Comparison of ENCODE assay signal across 28 cellular contexts in genomic region chr3:140268103-140268502, GRCh38.
"Had no signal": no experiment of that assay in that cellular context is flagged by ENCODE, and none has a peak within 500 bp of the region (broad histone marks: within the 10 kb centered on the region; RNA-seq: fewer than 3 reads in every experiment).

No MANE protein-coding gene starts in this region.

- H3K9me3 Mint-ChIP-seq: stimulated activated memory B cell treated with anti-CD40 and anti-IgM and Interleukin-4, amounts not matched to agents 10 μg/mL and 1 μg/mL and 100 μg/mL, for 72 hours; stimulated activated naive B cell treated with anti-CD40 and anti-IgM and Interleukin-4, amounts not matched to agents 10 μg/mL and 1 μg/mL and 100 μg/mL, for 72 hours; stimulated activated naive CD8-positive, alpha-beta T cell treated with anti-CD3 and anti-CD28 coated beads, Interleukin-15, amount 100 ng/mL, for 72 hours; stimulated activated naive CD8-positive, alpha-beta T cell treated with anti-CD3 and anti-CD28 coated beads, Interleukin-15, Interleukin-2, amounts not matched to agents 100 ng/mL and 50 ng/mL, for 24 hours; type B pancreatic cell had no signal

- H3K4me1 ChIP-seq: stomach, suprapubic skin, testis, thyroid gland, tibial artery, tibial nerve, transverse colon, upper lobe of left lung, upper lobe of right lung, uterus, vagina had no signal

- H3K27ac Mint-ChIP-seq: stimulated activated memory B cell treated with anti-CD40 and anti-IgM and Interleukin-4, amounts not matched to agents 10 μg/mL and 1 μg/mL and 100 μg/mL, for 72 hours; stimulated activated naive B cell treated with anti-CD40 and anti-IgM and Interleukin-4, amounts not matched to agents 10 μg/mL and 1 μg/mL and 100 μg/mL, for 72 hours; stimulated activated naive CD8-positive, alpha-beta T cell treated with anti-CD3 and anti-CD28 coated beads, Interleukin-15, amount 100 ng/mL, for 72 hours; stimulated activated naive CD8-positive, alpha-beta T cell treated with anti-CD3 and anti-CD28 coated beads, Interleukin-15, Interleukin-2, amounts not matched to agents 100 ng/mL and 50 ng/mL, for 24 hours; type B pancreatic cell had no signal

- ATAC-seq: stimulated activated memory B cell treated with anti-CD40 and anti-IgM and Interleukin-4, amounts not matched to agents 10 μg/mL and 1 μg/mL and 100 μg/mL, for 72 hours; stimulated activated naive B cell treated with anti-CD40 and anti-IgM and Interleukin-4, amounts not matched to agents 10 μg/mL and 1 μg/mL and 100 μg/mL, for 72 hours; stimulated activated naive CD8-positive, alpha-beta T cell treated with anti-CD3 and anti-CD28 coated beads, Interleukin-15, amount 100 ng/mL, for 72 hours; stimulated activated naive CD8-positive, alpha-beta T cell treated with anti-CD3 and anti-CD28 coated beads, Interleukin-15, Interleukin-2, amounts not matched to agents 100 U/mL and 50 U/mL, for 24 hours; upper lobe of right lung had no signal

- H3K9me3 ChIP-seq: stomach, suprapubic skin, testis, thoracic aorta, thyroid gland, tibial artery, tibial nerve, transverse colon, upper lobe of left lung, upper lobe of right lung, uterus, vagina had no signal

- FAIRE-seq: urothelium cell line had no signal

- H3K4me1 Mint-ChIP-seq: stimulated activated memory B cell treated with anti-CD40 and anti-IgM and Interleukin-4, amounts not matched to agents 10 μg/mL and 1 μg/mL and 100 μg/mL, for 72 hours; stimulated activated naive B cell treated with anti-CD40 and anti-IgM and Interleukin-4, amounts not matched to agents 10 μg/mL and 1 μg/mL and 100 μg/mL, for 72 hours; stimulated activated naive CD8-positive, alpha-beta T cell treated with anti-CD3 and anti-CD28 coated beads, Interleukin-15, amount 100 ng/mL, for 72 hours had no signal

- DNase-seq: stimulated activated CD4-positive, alpha-beta T cell treated with anti-CD3 and anti-CD28 coated beads, Interleukin-2, amount 100 ng/mL, for 48 hours; stimulated activated CD4-positive, alpha-beta T cell treated with anti-CD3 and anti-CD28 coated beads, Interleukin-4, amount 100 ng/mL, for 1 hour; stimulated activated CD4-positive, alpha-beta T cell treated with anti-CD3 and anti-CD28 coated beads, Interleukin-4, amount 100 ng/mL, for 24 hours; stimulated activated CD4-positive, alpha-beta T cell treated with anti-CD3 and anti-CD28 coated beads, Interleukin-4, amount 100 ng/mL, for 4 hours; stimulated activated CD8-positive, alpha-beta memory T cell treated with anti-CD3 and anti-CD28 coated beads, Interleukin-4, amount 100 ng/mL, for 48 hours; stimulated activated naive B cell treated with anti-CD40 and anti-IgM and Interleukin-4, amounts not matched to agents 10 μg/mL and 1 μg/mL and 100 μg/mL, for 72 hours; stimulated activated naive CD4-positive, alpha-beta T cell; stimulated activated naive CD4-positive, alpha-beta T cell treated with Interleukin-2 at 50 U/mL for 16 hours; stimulated activated naive CD8-positive, alpha-beta T cell treated with anti-CD3 and anti-CD28 coated beads, Interleukin-15, amount 100 ng/mL, for 72 hours; stimulated activated naive CD8-positive, alpha-beta T cell treated with anti-CD3 and anti-CD28 coated beads, Interleukin-15, Interleukin-2, amounts not matched to agents 100 U/mL and 50 U/mL, for 24 hours; stomach; substantia nigra; testis; thyroid gland; tibial artery; transverse colon; trophoblast cell; upper lobe of left lung; upper lobe of right lung; uterus had no signal

- H3K27me3 Mint-ChIP-seq: stimulated activated memory B cell treated with anti-CD40 and anti-IgM and Interleukin-4, amounts not matched to agents 10 μg/mL and 1 μg/mL and 100 μg/mL, for 72 hours; stimulated activated naive B cell treated with anti-CD40 and anti-IgM and Interleukin-4, amounts not matched to agents 10 μg/mL and 1 μg/mL and 100 μg/mL, for 72 hours; stimulated activated naive CD8-positive, alpha-beta T cell treated with anti-CD3 and anti-CD28 coated beads, Interleukin-15, Interleukin-2, amounts not matched to agents 100 ng/mL and 50 ng/mL, for 24 hours had no signal

- H3K36me3 ChIP-seq: stomach, suprapubic skin, thoracic aorta, thyroid gland, tibial artery, tibial nerve, transverse colon, upper lobe of left lung, upper lobe of right lung, uterus, vagina had no signal

- H3K4me3 Mint-ChIP-seq: stimulated activated memory B cell treated with anti-CD40 and anti-IgM and Interleukin-4, amounts not matched to agents 10 μg/mL and 1 μg/mL and 100 μg/mL, for 72 hours; stimulated activated naive B cell treated with anti-CD40 and anti-IgM and Interleukin-4, amounts not matched to agents 10 μg/mL and 1 μg/mL and 100 μg/mL, for 72 hours; stimulated activated naive CD8-positive, alpha-beta T cell treated with anti-CD3 and anti-CD28 coated beads, Interleukin-15, amount 100 ng/mL, for 72 hours; stimulated activated naive CD8-positive, alpha-beta T cell treated with anti-CD3 and anti-CD28 coated beads, Interleukin-15, Interleukin-2, amounts not matched to agents 100 ng/mL and 50 ng/mL, for 24 hours; type B pancreatic cell had no signal

- H3K27ac ChIP-seq: stomach, suprapubic skin, testis, thoracic aorta, thyroid gland, tibial artery, tibial nerve, transverse colon, upper lobe of left lung, upper lobe of right lung, uterus, vagina had no signal

- H3K4me3 ChIP-seq: stomach, suprapubic skin, testis, thoracic aorta, thyroid gland, tibial artery, tibial nerve, transverse colon, upper lobe of left lung, upper lobe of right lung, uterus, vagina had no signal

- H3K36me3 Mint-ChIP-seq: stimulated activated memory B cell treated with anti-CD40 and anti-IgM and Interleukin-4, amounts not matched to agents 10 μg/mL and 1 μg/mL and 100 μg/mL, for 72 hours; stimulated activated naive B cell treated with anti-CD40 and anti-IgM and Interleukin-4, amounts not matched to agents 10 μg/mL and 1 μg/mL and 100 μg/mL, for 72 hours; type B pancreatic cell had no signal

- H3K27me3 ChIP-seq: stomach, suprapubic skin, testis, thyroid gland, tibial artery, tibial nerve, transverse colon, upper lobe of left lung, upper lobe of right lung, uterus, vagina had no signal
